9 cellular contexts compared by ENCODE assay signal in the genomic region with DNA sequence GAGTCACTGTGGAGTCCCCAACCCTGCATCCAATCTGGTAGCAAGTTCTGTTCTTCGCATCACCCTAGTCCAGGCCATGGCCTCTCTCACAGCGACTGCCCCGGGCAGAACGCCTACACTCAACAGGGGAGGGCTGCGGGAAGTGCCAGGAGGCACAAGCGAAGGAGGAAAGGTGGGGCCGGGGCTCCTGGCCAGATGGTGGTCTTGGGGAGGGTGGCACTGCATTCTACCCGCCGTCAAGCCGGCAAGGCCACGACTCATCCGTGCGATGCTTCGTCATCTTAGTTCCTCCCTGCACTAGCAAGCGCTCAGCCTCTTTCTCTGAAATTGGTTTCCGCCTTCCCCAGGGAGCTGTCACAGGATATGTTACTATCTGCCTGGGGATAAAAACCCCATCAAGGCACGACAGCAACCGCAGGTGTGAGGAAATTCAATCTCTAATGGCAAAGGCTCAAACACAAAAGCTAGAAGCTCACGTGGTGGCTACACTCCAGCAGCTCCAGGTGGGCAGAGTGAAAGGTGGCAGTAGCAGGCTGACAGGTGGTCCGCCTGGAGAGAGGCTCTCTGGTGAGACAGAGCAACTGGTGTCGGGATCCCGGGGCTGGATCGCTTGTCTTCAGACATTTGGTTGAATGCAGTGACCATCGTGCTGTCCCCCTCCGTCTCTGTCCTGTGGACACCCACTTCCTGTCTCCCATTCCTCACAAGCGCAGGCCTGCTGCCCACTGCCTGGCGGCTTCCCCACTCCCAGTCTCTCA. TPM values are rescaled to one million over a fixed set of nuclear protein-coding genes. Genes with fewer than 3 reads are reported as not detected.
A peak's percentile ranks its signal among the peaks of the same experiment; 100 is the strongest.
DNase-seq lines count a peak whose midpoint lies in the region; ATAC-seq, FAIRE-seq and TF ChIP-seq lines count a peak whose summit lies in the region.
"Had no signal": no experiment of that assay in that cellular context is flagged by ENCODE, and none has a peak within 500 bp of the region (broad histone marks: within the 10 kb centered on the region; RNA-seq: fewer than 3 reads in every experiment).

No MANE protein-coding gene starts in this region.

- H3K4me3 ChIP-seq in GM12878 (no peak overlapping the region), gastrocnemius medialis (no peak overlapping the region), H7 (ENCODE audit: insufficient read depth, low read depth, low read length) (no peak overlapping the region)

- H3K27ac Mint-ChIP-seq in activated naive CD4-positive, alpha-beta T cell treated with anti-CD3 and anti-CD28 coated beads, Interleukin-2, amount 10 ng/mL, durations not matched to agents 7 days and 5 days, result peak overlapping the region; percentile 90

- H3K36me3 ChIP-seq in GM12878 (ENCODE audit: control insufficient read depth in 2 of 2, insufficient read depth in 2 of 2, low read length in 1 of 2) (peaks cover 5 to 8% of the 10 kb centered on the region in 2 experiments; a peak in 3 of 4 replicates), gastrocnemius medialis (peaks cover 0 to 9% of the 10 kb centered on the region in 2 donors), H7 (replicated peaks; ENCODE audit: control insufficient read depth, insufficient read depth, low read length) (peaks cover 1% of the 10 kb centered on the region)

- H2AFZ ChIP-seq in GM12878 (ENCODE audit: control insufficient read depth, low read depth, low read length), result no peak overlapping the region

- TF ChIP-seq CTCF in GM12878 (IDR thresholded peaks at IDR 0.05 in 2 of 3, conservative IDR thresholded peaks at IDR 0.05 in 1 of 3; ENCODE audit: control insufficient read depth in 2 of 3, extremely low read depth in 1 of 3, insufficient read depth in 1 of 3, low read depth in 3 of 3, low read length in 3 of 3) (no peak), gastrocnemius medialis (IDR thresholded peaks at IDR 0.05 in 4 of 5, conservative IDR thresholded peaks at IDR 0.05 in 1 of 5) (no peak)

- TF ChIP-seq EP300 in GM12878 (IDR thresholded peaks at IDR 0.05; ENCODE audit: borderline replicate concordance in 1 of 2, control insufficient read depth in 1 of 2, low read depth in 2 of 2, low read length in 2 of 2), result no peak

- TF ChIP-seq POLR2A in GM12878 (IDR thresholded peaks at IDR 0.05; ENCODE audit: low read depth, low read length) (0 out of 2 replicates have a peak, but pooled peaks have one; percentile 9), gastrocnemius medialis (IDR thresholded peaks at IDR 0.05) (no peak)

- POLR2A ChIA-PET in GM12878 (lab: Charles Lee), result no interaction called here

- no peaks in the 10 kb centered on the region for H3K79me2 ChIP-seq in GM12878 (ENCODE audit: control insufficient read depth, insufficient read depth, low read length)

- TF ChIP-seq RAD21 in GM12878 (IDR thresholded peaks at IDR 0.05; ENCODE audit: insufficient read depth, low read depth, low read length), result no peak

- RAD21 ChIA-PET in GM12878 (lab: Charles Lee; ENCODE audit: unreplicated experiment), result no interaction called here

- intact Hi-C loops in GM12878 (cut with micrococcal nuclease; ENCODE audit: unreplicated experiment), result no loop called here
- intact Hi-C loops in gastrocnemius medialis (cut with DNase I; ENCODE audit: low total_unique reads), result loop anchor here (2.0 to 5.0 kb wide), 3 partner anchors 72 to 1333 kb away; partner anchors contain the start of genes MLEC and SPPL3

- no peaks in the 10 kb centered on the region for H3K4me1 ChIP-seq in GM12878 (ENCODE audit: control insufficient read depth, insufficient read depth, low read length)
- H3K4me1 ChIP-seq in gastrocnemius medialis, result peaks cover 44 to 49% of the 10 kb centered on the region in 2 donors

- BruUV-seq in GM12878 (replicated peaks; lab: Mats Ljungman, UMichigan), result no TSS peak

- DNase-seq in activated naive CD4-positive, alpha-beta T cell treated with anti-CD3 and anti-CD28 coated beads, Interleukin-2, amount 10 ng/mL, durations not matched to agents 7 days and 5 days, result peak; percentile 26
- no peak for DNase-seq in activated naive CD4-positive, alpha-beta T cell treated with anti-CD3 and anti-CD28 coated beads, Interleukin-2, amount 50 U/mL, for 16 hours
- DNase-seq in NCI-H2081 (lab: John Stamatoyannopoulos, UW) (peak; percentile 92 to 98), GM12878 (ENCODE audit: low read depth, low spot score) (no peak), gastrocnemius medialis (no peak), H7 (no peak), AML-193 (lab: John Stamatoyannopoulos, UW) (no peak), EL (no peak)
- DNase-seq: T1000 had no signal

- H3K9me3 Mint-ChIP-seq in activated naive CD4-positive, alpha-beta T cell treated with anti-CD3 and anti-CD28 coated beads, Interleukin-2, amount 10 ng/mL, durations not matched to agents 7 days and 5 days, result peaks cover 7% of the 10 kb centered on the region

- peaks cover 23% of the 10 kb centered on the region for H3K4me1 Mint-ChIP-seq in activated naive CD4-positive, alpha-beta T cell treated with anti-CD3 and anti-CD28 coated beads, Interleukin-2, amount 10 ng/mL, durations not matched to agents 7 days and 5 days

- WGBS in GM12878 (ENCODE audit: insufficient coverage, insufficient replicate concordance, low lambda C conversion rate, missing lambda C conversion rate), result 90% methylated on average over 26 of the region's 27 CpGs

- in situ Hi-C loops in GM12878 (cut with MboI) (no loop called here), gastrocnemius medialis (cut with MboI; ENCODE audit: low sequenced_read_pairs in 4 of 4) (no loop called here)

- ATAC-seq in GM12878 (no peak), gastrocnemius medialis (no peak)

- peaks cover 8% of the 10 kb centered on the region for H3K36me3 Mint-ChIP-seq in activated naive CD4-positive, alpha-beta T cell treated with anti-CD3 and anti-CD28 coated beads, Interleukin-2, amount 10 ng/mL, durations not matched to agents 7 days and 5 days

- no peak overlapping the region for H3K4me2 ChIP-seq in GM12878 (ENCODE audit: control insufficient read depth, insufficient read depth)

- CTCF ChIA-PET in activated naive CD4-positive, alpha-beta T cell treated with anti-CD3 and anti-CD28 coated beads, Interleukin-2, amount 10 ng/mL, durations not matched to agents 7 days and 5 days (lab: Charles Lee), result no interaction called here
- CTCF ChIA-PET in GM12878 (lab: Yijun Ruan, JAX), result interaction anchor here (0.9 to 2.3 kb wide), 2 partner anchors 177 to 212 kb away, joined by 4 to 5 read pairs; no protein-coding TSS in a partner anchor

- H3K27ac ChIP-seq in GM12878 (ENCODE audit: control insufficient read depth, insufficient read depth), result no peak overlapping the region
- peak overlapping the region; percentile 93 to 98 (median 94) for H3K27ac ChIP-seq in gastrocnemius medialis

- no peak overlapping the region for H3K9ac ChIP-seq in GM12878 (ENCODE audit: control insufficient read depth, insufficient read depth, low read length)

- FAIRE-seq in GM12878 (lab: Jason Lieb, UNC), result no peak

- H3K4me3 Mint-ChIP-seq in activated naive CD4-positive, alpha-beta T cell treated with anti-CD3 and anti-CD28 coated beads, Interleukin-2, amount 10 ng/mL, durations not matched to agents 7 days and 5 days, result no peak overlapping the region

- peaks cover 3% of the 10 kb centered on the region for H3K9me3 ChIP-seq in GM12878 (replicated peaks; ENCODE audit: control insufficient read depth, insufficient read depth, low read length)
- no peaks in the 10 kb centered on the region for H3K9me3 ChIP-seq in gastrocnemius medialis

- SMC1A ChIA-PET in GM12878 (lab: Charles Lee; ENCODE audit: uncharacterized antibody, unreplicated experiment), result no interaction called here

- peaks cover 6% of the 10 kb centered on the region for H3K27me3 Mint-ChIP-seq in activated naive CD4-positive, alpha-beta T cell treated with anti-CD3 and anti-CD28 coated beads, Interleukin-2, amount 10 ng/mL, durations not matched to agents 7 days and 5 days

- H3K27me3 ChIP-seq in GM12878 (replicated peaks in 1 of 2; ENCODE audit: control insufficient read depth in 2 of 2, insufficient read depth in 2 of 2, low read length in 1 of 2), result no peaks in the 10 kb centered on the region
- H3K27me3 ChIP-seq in gastrocnemius medialis, result no peaks in the 10 kb centered on the region
- H3K27me3 ChIP-seq in H7 (ENCODE audit: control insufficient read depth, insufficient read depth, low read length), result no peaks in the 10 kb centered on the region

- H4K20me1 ChIP-seq in GM12878 (ENCODE audit: control insufficient read depth, insufficient read depth), result no peaks in the 10 kb centered on the region

RNA-seq across cellular contexts. Expression of gene ACADS, which starts 34.1 kb away (rescaled TPM):
- 7.3 and 9.4 TPM in 2 replicates for total RNA-seq in GM12878 (2013; cell fraction: nucleolus; rRNA removed)
- total RNA-seq in GM12878 (2014; rRNA removed), result 17.1 and 18.1 TPM in 2 replicates
- 4.1 and 5.0 TPM in 2 replicates for total RNA-seq in GM12878 (2014; rRNA removed; fragmentation: Illumina TruSeq; extraction: Trizol)
- total RNA-seq in GM12878 (2021), result 14.7 and 15.4 TPM in 2 replicates
- 3.6 TPM for polyA plus RNA-seq in GM12878 (2011; ENCODE audit: low read depth)
- 2.6 and 5.0 TPM in 2 replicates for polyA plus RNA-seq in GM12878 (2011; rRNA removed)
- 8.0 and 11.7 TPM in 2 replicates for polyA plus RNA-seq in GM12878 (2011; cell fraction: cytosol; rRNA removed)
- polyA plus RNA-seq in GM12878 (2011; cell fraction: nucleus; rRNA removed), result 22.4 and 23.8 TPM in 2 replicates
- polyA plus RNA-seq in GM12878 (2012), result 14.1 and 16.9 TPM in 2 replicates
- 0.40 and 2.4 TPM in 2 replicates for polyA plus RNA-seq in GM12878 (2014; fragmentation: Illumina TruSeq; extraction: Trizol)
- under 1 TPM; 0.05 to 0.38 TPM for polyA plus RNA-seq in GM12878 (2014; fragmentation: Nextera tagmentation; extraction: Ambion mirVana)
- 15.3 and 16.0 TPM in 2 replicates for polyA plus RNA-seq in GM12878 (2014; rRNA removed)
- polyA plus RNA-seq in GM12878 (2016; fragmentation: Nextera tagmentation; extraction: Ambion mirVana), result 10 to 100 TPM; 16.5 to 18.1 TPM
- 1.4 and 6.0 TPM in 2 replicates for polyA minus RNA-seq in GM12878 (2011; rRNA and poly(A)+ RNA removed)
- polyA minus RNA-seq in GM12878 (2011; cell fraction: cytosol; rRNA and poly(A)+ RNA removed), result 3.6 TPM in 2 replicates
- 4.0 and 4.1 TPM in 2 replicates for polyA minus RNA-seq in GM12878 (2011; cell fraction: nucleus; rRNA and poly(A)+ RNA removed)
- 100 to 1,000 TPM; 166 to 224 (median 200) TPM for total RNA-seq in gastrocnemius medialis
- 14.0 and 16.0 TPM in 2 replicates for total RNA-seq in H7 (2014; rRNA removed; shearing (Covaris generic))

RNA-seq across cellular contexts. Expression of gene UNC119B, which starts 49.5 kb away (rescaled TPM):
- 19.8 and 23.2 TPM in 2 replicates for total RNA-seq in GM12878 (2013; cell fraction: nucleolus; rRNA removed)
- total RNA-seq in GM12878 (2014; rRNA removed), result 8.7 and 10.3 TPM in 2 replicates
- 10.1 and 10.6 TPM in 2 replicates for total RNA-seq in GM12878 (2014; rRNA removed; fragmentation: Illumina TruSeq; extraction: Trizol)
- 22.4 and 23.3 TPM in 2 replicates for total RNA-seq in GM12878 (2021)
- polyA plus RNA-seq in GM12878 (2011; ENCODE audit: low read depth), result 13.1 TPM
- 31.5 and 31.7 TPM in 2 replicates for polyA plus RNA-seq in GM12878 (2011; rRNA removed)
- polyA plus RNA-seq in GM12878 (2011; cell fraction: cytosol; rRNA removed), result 27.5 and 28.4 TPM in 2 replicates
- 35.2 and 38.9 TPM in 2 replicates for polyA plus RNA-seq in GM12878 (2011; cell fraction: nucleus; rRNA removed)
- 13.6 and 16.4 TPM in 2 replicates for polyA plus RNA-seq in GM12878 (2012)
- polyA plus RNA-seq in GM12878 (2014; fragmentation: Illumina TruSeq; extraction: Trizol), result 16.3 and 17.9 TPM in 2 replicates
- polyA plus RNA-seq in GM12878 (2014; fragmentation: Nextera tagmentation; extraction: Ambion mirVana), result 1 to 10 TPM; 4.3 to 8.5 TPM
- 20.8 and 23.9 TPM in 2 replicates for polyA plus RNA-seq in GM12878 (2014; rRNA removed)
- 1 to 10 TPM; 5.9 to 7.6 TPM for polyA plus RNA-seq in GM12878 (2016; fragmentation: Nextera tagmentation; extraction: Ambion mirVana)
- 27.7 and 28.8 TPM in 2 replicates for polyA minus RNA-seq in GM12878 (2011; rRNA and poly(A)+ RNA removed)
- 6.5 and 10.8 TPM in 2 replicates for polyA minus RNA-seq in GM12878 (2011; cell fraction: cytosol; rRNA and poly(A)+ RNA removed)
- 13.2 and 18.2 TPM in 2 replicates for polyA minus RNA-seq in GM12878 (2011; cell fraction: nucleus; rRNA and poly(A)+ RNA removed)
- total RNA-seq in gastrocnemius medialis, result 1 to 10 TPM; 4.7 to 8.7 (median 7.8) TPM
- 15.8 and 26.4 TPM in 2 replicates for total RNA-seq in H7 (2014; rRNA removed; shearing (Covaris generic))

Comparison
In these comparisons a context has a peak if more than half of its experiments do, and no peak if none do; other contexts are left out.
1. DNase-seq: peak in activated naive CD4-positive, alpha-beta T cell treated with anti-CD3 and anti-CD28 coated beads, Interleukin-2, amount 10 ng/mL, durations not matched to agents 7 days and 5 days (single experiment) and NCI-H2081 (2 of 2); none in activated naive CD4-positive, alpha-beta T cell treated with anti-CD3 and anti-CD28 coated beads, Interleukin-2, amount 50 U/mL, for 16 hours (single experiment), GM12878 (single experiment), gastrocnemius medialis (0 of 2), H7 (single experiment), AML-193 (0 of 2) and EL (single experiment).